36 cellular contexts compared by ENCODE assay signal in genomic region chr3:79820089-79820488, GRCh38. TPM values are rescaled to one million over a fixed set of nuclear protein-coding genes. Genes with fewer than 3 reads are reported as not detected.
"Had no signal": no experiment of that assay in that cellular context is flagged by ENCODE, and none has a peak within 500 bp of the region (broad histone marks: within the 10 kb centered on the region; RNA-seq: fewer than 3 reads in every experiment).

No MANE protein-coding gene starts in this region.

- H3K27me3 Mint-ChIP-seq: activated CD4-positive, alpha-beta memory T cell treated with anti-CD3 and anti-CD28 coated beads for 36 hours; activated CD4-positive, alpha-beta T cell treated with anti-CD3 and anti-CD28 coated beads, Interleukin-2, amount 10 ng/mL, durations not matched to agents 24 days and 14 days; activated CD8-positive, alpha-beta memory T cell treated with anti-CD3 and anti-CD28 coated beads, Interleukin-2, amount 10 ng/mL, durations not matched to agents 7 days and 5 days; activated CD8-positive, alpha-beta T cell treated with anti-CD3 and anti-CD28 coated beads for 36 hours; activated naive CD4-positive, alpha-beta T cell treated with anti-CD3 and anti-CD28 coated beads, Interleukin-2, amount 10 ng/mL, durations not matched to agents 7 days and 5 days; activated naive CD4-positive, alpha-beta T cell treated with anti-CD3 and anti-CD28 coated beads, Interleukin-2, amount 50 U/mL, for 24 hours; activated naive CD8-positive, alpha-beta T cell; activated naive CD8-positive, alpha-beta T cell treated with anti-CD3 and anti-CD28 coated beads, Interleukin-2, amount 10 ng/mL, durations not matched to agents 7 days and 5 days; activated naive CD8-positive, alpha-beta T cell treated with anti-CD3 and anti-CD28 coated beads, Interleukin-2, amount 50 U/mL, for 24 hours; activated T-cell treated with anti-CD3 and anti-CD28 coated beads, Interleukin-2, amount 50 U/mL, for 24 hours; central memory CD8-positive, alpha-beta T cell had no signal

- ATAC-seq: activated CD8-positive, alpha-beta memory T cell treated with anti-CD3 and anti-CD28 coated beads, Interleukin-2, amount 10 ng/mL, durations not matched to agents 7 days and 5 days; activated CD8-positive, alpha-beta T cell treated with anti-CD3 and anti-CD28 coated beads for 36 hours; activated naive CD8-positive, alpha-beta T cell treated with anti-CD3 and anti-CD28 coated beads, Interleukin-2, amount 50 U/mL, for 24 hours; WTC11 had no signal

- H3K27ac Mint-ChIP-seq: activated CD4-positive, alpha-beta memory T cell treated with anti-CD3 and anti-CD28 coated beads for 36 hours; activated CD4-positive, alpha-beta T cell treated with anti-CD3 and anti-CD28 coated beads, Interleukin-2, amount 10 ng/mL, durations not matched to agents 24 days and 14 days; activated CD8-positive, alpha-beta memory T cell treated with anti-CD3 and anti-CD28 coated beads, Interleukin-2, amount 10 ng/mL, durations not matched to agents 7 days and 5 days; activated CD8-positive, alpha-beta T cell treated with anti-CD3 and anti-CD28 coated beads for 36 hours; activated naive CD4-positive, alpha-beta T cell treated with anti-CD3 and anti-CD28 coated beads, Interleukin-2, amount 10 ng/mL, durations not matched to agents 7 days and 5 days; activated naive CD4-positive, alpha-beta T cell treated with anti-CD3 and anti-CD28 coated beads, Interleukin-2, amount 50 U/mL, for 24 hours; activated naive CD8-positive, alpha-beta T cell; activated naive CD8-positive, alpha-beta T cell treated with anti-CD3 and anti-CD28 coated beads, Interleukin-2, amount 10 ng/mL, durations not matched to agents 7 days and 5 days; activated naive CD8-positive, alpha-beta T cell treated with anti-CD3 and anti-CD28 coated beads, Interleukin-2, amount 50 U/mL, for 24 hours; activated T-cell treated with anti-CD3 and anti-CD28 coated beads, Interleukin-2, amount 50 U/mL, for 24 hours; activated T-helper 2 cell treated with anti-CD3 and anti-CD28 coated beads, Interferon-gamma antibody, Interleukin-2, Interleukin-4, amounts not matched to agents 10 μg/mL and 5 μg/mL and 100 μg/mL, durations not matched to agents 14 hours and 24 hours and 36 hours; brain; T-helper 1 cell treated with Interleukin-12 subunit alpha and Interleukin-12 subunit beta and Interleukin-4 antibody, amounts not matched to agents 30 μg/mL and 1 μg/mL, for 36 hours; T-helper 2 cell treated with Interferon-gamma antibody and Interleukin-4, amounts not matched to agents 5 μg/mL and 100 μg/mL, for 36 hours; WTC11 had no signal

- H3K4me3 ChIP-seq: ascending aorta, cardiac muscle cell, colonic mucosa had no signal

- DNase-seq: activated CD4-positive, alpha-beta memory T cell treated with anti-CD3 and anti-CD28 coated beads for 36 hours; activated CD4-positive, alpha-beta T cell treated with anti-CD3 and anti-CD28 coated beads for 4 hours; activated CD4-positive, alpha-beta T cell treated with anti-CD3 and anti-CD28 coated beads, Interleukin-2, amount 10 ng/mL, durations not matched to agents 24 days and 14 days; activated CD4-positive, alpha-beta T cell treated with anti-CD3 and anti-CD28 coated beads, Interleukin-2, amount 50 U/mL, for 1 hour; activated CD4-positive, alpha-beta T cell treated with anti-CD3 and anti-CD28 coated beads, Interleukin-2, amount 50 U/mL, for 4 hours; activated CD4-positive, CD25-positive, alpha-beta regulatory T cell treated with anti-CD3 and anti-CD28 coated beads, Interleukin-2, amount 50 U/mL, for 72 hours; activated CD8-positive, alpha-beta memory T cell treated with anti-CD3 and anti-CD28 coated beads for 24 hours; activated CD8-positive, alpha-beta memory T cell treated with anti-CD3 and anti-CD28 coated beads, Interleukin-2, amount 10 ng/mL, durations not matched to agents 7 days and 5 days; activated CD8-positive, alpha-beta memory T cell treated with anti-CD3 and anti-CD28 coated beads, Interleukin-2, amount 50 U/mL, for 48 hours; activated CD8-positive, alpha-beta T cell treated with anti-CD3 and anti-CD28 coated beads for 36 hours; activated effector memory CD4-positive, alpha-beta T cell treated with Interleukin-2 at 50 U/mL for 16 hours; activated gamma-delta T cell; activated naive CD4-positive, alpha-beta T cell treated with anti-CD3 and anti-CD28 coated beads, Interleukin-2, amount 10 ng/mL, durations not matched to agents 7 days and 5 days; activated naive CD4-positive, alpha-beta T cell treated with Interleukin-2 at 50 U/mL for 16 hours; activated naive CD8-positive, alpha-beta T cell treated with anti-CD3 and anti-CD28 coated beads, Interleukin-2, amount 10 ng/mL, durations not matched to agents 7 days and 5 days; activated naive CD8-positive, alpha-beta T cell treated with anti-CD3 and anti-CD28 coated beads, Interleukin-2, amount 50 U/mL, for 24 hours; activated T-cell treated with anti-CD3 and anti-CD28 coated beads, Interleukin-2, amount 50 U/mL, for 24 hours; activated T-cell treated with anti-CD3 and anti-CD28 coated beads, Interleukin-2, amount 50 U/mL, for 48 hours; amygdala; anterior cingulate cortex; caudate nucleus; cerebellar nuclear complex; colonic mucosa; T-helper 2 cell; T-helper 9 cell; WERI-Rb-1 had no signal

- H3K36me3 Mint-ChIP-seq: activated CD8-positive, alpha-beta memory T cell treated with anti-CD3 and anti-CD28 coated beads, Interleukin-2, amount 10 ng/mL, durations not matched to agents 7 days and 5 days; activated naive CD4-positive, alpha-beta T cell treated with anti-CD3 and anti-CD28 coated beads, Interleukin-2, amount 10 ng/mL, durations not matched to agents 7 days and 5 days; activated naive CD4-positive, alpha-beta T cell treated with anti-CD3 and anti-CD28 coated beads, Interleukin-2, amount 50 U/mL, for 24 hours; activated naive CD8-positive, alpha-beta T cell; activated naive CD8-positive, alpha-beta T cell treated with anti-CD3 and anti-CD28 coated beads, Interleukin-2, amount 10 ng/mL, durations not matched to agents 7 days and 5 days; brain had no signal

- H3K27ac ChIP-seq: ascending aorta, cardiac muscle cell, colonic mucosa, WERI-Rb-1 had no signal

- H3K4me3 Mint-ChIP-seq: activated CD4-positive, alpha-beta memory T cell treated with anti-CD3 and anti-CD28 coated beads for 36 hours; activated CD4-positive, alpha-beta T cell treated with anti-CD3 and anti-CD28 coated beads, Interleukin-2, amount 10 ng/mL, durations not matched to agents 24 days and 14 days; activated CD8-positive, alpha-beta memory T cell treated with anti-CD3 and anti-CD28 coated beads, Interleukin-2, amount 10 ng/mL, durations not matched to agents 7 days and 5 days; activated CD8-positive, alpha-beta T cell treated with anti-CD3 and anti-CD28 coated beads for 36 hours; activated naive CD4-positive, alpha-beta T cell treated with anti-CD3 and anti-CD28 coated beads, Interleukin-2, amount 10 ng/mL, durations not matched to agents 7 days and 5 days; activated naive CD4-positive, alpha-beta T cell treated with anti-CD3 and anti-CD28 coated beads, Interleukin-2, amount 50 U/mL, for 24 hours; activated naive CD8-positive, alpha-beta T cell; activated naive CD8-positive, alpha-beta T cell treated with anti-CD3 and anti-CD28 coated beads, Interleukin-2, amount 10 ng/mL, durations not matched to agents 7 days and 5 days; activated naive CD8-positive, alpha-beta T cell treated with anti-CD3 and anti-CD28 coated beads, Interleukin-2, amount 50 U/mL, for 24 hours; activated T-cell treated with anti-CD3 and anti-CD28 coated beads, Interleukin-2, amount 50 U/mL, for 24 hours; brain; central memory CD8-positive, alpha-beta T cell; T-helper 1 cell treated with Interleukin-12 subunit alpha and Interleukin-12 subunit beta and Interleukin-4 antibody, amounts not matched to agents 30 μg/mL and 1 μg/mL, for 36 hours; T-helper 2 cell treated with Interferon-gamma antibody and Interleukin-4, amounts not matched to agents 5 μg/mL and 100 μg/mL, for 36 hours; WTC11 had no signal

- H3K27me3 ChIP-seq: ascending aorta, cardiac muscle cell, colonic mucosa had no signal

- H3K4me1 Mint-ChIP-seq: activated CD4-positive, alpha-beta T cell treated with anti-CD3 and anti-CD28 coated beads, Interleukin-2, amount 10 ng/mL, durations not matched to agents 24 days and 14 days; activated CD8-positive, alpha-beta memory T cell treated with anti-CD3 and anti-CD28 coated beads, Interleukin-2, amount 10 ng/mL, durations not matched to agents 7 days and 5 days; activated naive CD4-positive, alpha-beta T cell treated with anti-CD3 and anti-CD28 coated beads, Interleukin-2, amount 10 ng/mL, durations not matched to agents 7 days and 5 days; activated naive CD4-positive, alpha-beta T cell treated with anti-CD3 and anti-CD28 coated beads, Interleukin-2, amount 50 U/mL, for 24 hours; activated naive CD8-positive, alpha-beta T cell treated with anti-CD3 and anti-CD28 coated beads, Interleukin-2, amount 10 ng/mL, durations not matched to agents 7 days and 5 days; activated naive CD8-positive, alpha-beta T cell treated with anti-CD3 and anti-CD28 coated beads, Interleukin-2, amount 50 U/mL, for 24 hours; brain; central memory CD8-positive, alpha-beta T cell had no signal

- H3K36me3 ChIP-seq: ascending aorta, cardiac muscle cell, colonic mucosa, WERI-Rb-1 had no signal

- H3K9me3 ChIP-seq: colonic mucosa had no signal

- H3K4me1 ChIP-seq: ascending aorta, colonic mucosa had no signal

RNA-seq across cellular contexts. Expression of gene ROBO1, which starts 52.3 kb away (rescaled TPM):
- total RNA-seq: activated CD4-positive, alpha-beta memory T cell treated with anti-CD3 and anti-CD28 coated beads for 36 hours; activated T-helper 2 cell treated with anti-CD3 and anti-CD28 coated beads, Interferon-gamma antibody, Interleukin-2, Interleukin-4, amounts not matched to agents 10 μg/mL and 5 μg/mL and 100 μg/mL, durations not matched to agents 14 hours and 24 hours and 36 hours had no signal
